ENCODE assay signal across 8 cellular contexts in genomic region chr3:72523409-72524172, GRCh38.
DNase-seq lines count a peak whose midpoint lies in the region; ATAC-seq lines count a peak whose summit lies in the region.

No MANE protein-coding gene starts in this region.

- ATAC-seq in HG03139 (IDR thresholded peaks at IDR 0.05; ENCODE audit: unreplicated experiment), result peak; percentile 90
- no peak for ATAC-seq in activated CD4-positive, CD25-positive, alpha-beta regulatory T cell treated with anti-CD3 and anti-CD28 coated beads, Interleukin-2, amount 50 U/mL, for 24 hours

- H3K4me3 ChIP-seq in BLaER1, result no peak overlapping the region

- H3K9ac ChIP-seq in BLaER1, result no peak overlapping the region; the same call in 1 of the 2 replicates

- no peaks in the 10 kb centered on the region for H3K9me3 ChIP-seq in BLaER1

- no peaks in the 10 kb centered on the region for H3K27me3 ChIP-seq in BLaER1

- peak overlapping the region; percentile 30; the same call in 1 of the 2 replicates for H3K27ac ChIP-seq in BLaER1

- DNase-seq in GM19240 (ENCODE audit: insufficient read length, low spot score) (peak; percentile 23), SW480 (ENCODE audit: low spot score) (peak; percentile 62), mucosa of gallbladder (ENCODE audit: low spot score) (peak; percentile 23), NCI-H446 (lab: John Stamatoyannopoulos, UW) (no peak), NCI-H187 treated with DMSO at 0.1 percent for 48 hours (lab: John Stamatoyannopoulos, UW) (no peak)

- H3K4me2 ChIP-seq in BLaER1, result peak overlapping the region; percentile 58

- H3K36me3 ChIP-seq in BLaER1, result no peaks in the 10 kb centered on the region

- peaks cover 20% of the 10 kb centered on the region for H3K4me1 ChIP-seq in BLaER1

- no peaks in the 10 kb centered on the region for H4K20me1 ChIP-seq in BLaER1

Comparison
In these comparisons a context has a peak if more than half of its experiments do, and no peak if none do; other contexts are left out.
1. DNase-seq: peak in GM19240 (single experiment), SW480 (single experiment) and mucosa of gallbladder (single experiment); none in NCI-H446 (0 of 2) and NCI-H187 treated with DMSO at 0.1 percent for 48 hours (single experiment).